Comparison of ENCODE assay signal across 1 cellular context in the genomic region with DNA sequence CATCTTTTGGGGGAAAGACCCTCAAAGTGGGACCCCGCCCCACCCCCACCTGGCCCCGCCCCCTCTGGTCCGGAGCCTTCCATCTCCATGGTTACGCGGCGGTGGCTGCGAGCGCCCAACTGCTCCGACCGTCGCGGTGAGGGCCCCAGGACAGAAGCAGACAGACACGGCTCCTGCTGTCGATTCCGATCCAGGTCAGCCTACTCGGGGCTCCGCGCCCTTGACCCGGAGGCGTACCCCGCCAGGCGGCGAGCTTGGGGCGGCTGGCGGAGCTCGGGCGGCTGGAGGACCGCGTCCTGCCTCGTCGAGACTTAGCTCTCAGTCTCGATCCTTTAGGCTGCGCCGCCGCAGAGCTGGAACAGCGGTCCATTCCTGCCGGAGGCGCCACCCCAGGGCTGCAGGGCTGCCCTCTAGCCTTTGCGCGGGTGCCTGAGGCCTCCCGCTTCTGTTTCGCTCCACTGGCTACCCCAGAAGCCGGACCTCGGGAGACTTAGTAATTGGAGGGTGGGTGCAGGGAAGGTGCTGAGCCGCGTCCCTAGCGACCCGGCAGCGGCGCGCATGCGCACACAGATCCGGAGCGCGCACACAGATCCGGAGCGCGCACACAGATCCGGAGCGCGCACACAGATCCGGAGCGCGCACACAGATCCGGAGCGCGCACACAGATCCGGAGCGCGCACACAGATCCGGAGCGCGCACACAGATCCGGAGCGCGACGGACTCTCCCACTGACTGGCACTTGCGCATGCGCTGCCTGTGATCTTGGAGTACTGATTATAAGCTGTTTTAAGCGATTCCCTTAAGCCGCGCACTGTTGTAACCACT.
A peak's percentile ranks its signal among the peaks of the same experiment; 100 is the strongest.
TF ChIP-seq lines count a peak whose summit lies in the region.

A gene with protein sequence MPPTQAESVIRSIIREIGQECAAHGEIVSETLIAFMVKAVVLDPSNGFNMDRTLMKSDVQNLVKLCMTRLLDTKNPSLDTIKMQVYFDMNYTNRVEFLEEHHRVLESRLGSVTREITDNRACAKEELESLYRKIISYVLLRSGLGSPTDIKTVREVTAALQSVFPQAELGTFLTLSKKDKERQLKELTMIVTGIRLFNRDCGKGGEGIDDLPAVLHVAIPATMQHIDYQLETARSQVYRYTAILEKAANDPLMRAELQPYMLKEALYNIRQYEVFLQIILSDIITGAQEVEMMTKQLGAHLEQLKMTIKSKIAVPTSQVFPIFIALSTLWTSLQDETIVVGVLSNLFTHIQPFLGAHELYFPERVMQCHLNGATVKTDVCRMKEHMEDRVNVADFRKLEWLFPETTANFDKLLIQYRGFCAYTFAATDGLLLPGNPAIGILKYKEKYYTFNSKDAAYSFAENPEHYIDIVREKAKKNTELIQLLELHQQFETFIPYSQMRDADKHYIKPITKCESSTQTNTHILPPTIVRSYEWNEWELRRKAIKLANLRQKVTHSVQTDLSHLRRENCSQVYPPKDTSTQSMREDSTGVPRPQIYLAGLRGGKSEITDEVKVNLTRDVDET (plus strand): TSS at position 77 of the 825 bp plus-strand sequence. CDS start 1,868 bp downstream, outside the sequence.

TF ChIP-seq in HepG2, 621 proteins besides CTCF, POLR2A, EP300 and RAD21 (continued from another document and continues in another):
- TF ChIP-seq, protein P1, sequence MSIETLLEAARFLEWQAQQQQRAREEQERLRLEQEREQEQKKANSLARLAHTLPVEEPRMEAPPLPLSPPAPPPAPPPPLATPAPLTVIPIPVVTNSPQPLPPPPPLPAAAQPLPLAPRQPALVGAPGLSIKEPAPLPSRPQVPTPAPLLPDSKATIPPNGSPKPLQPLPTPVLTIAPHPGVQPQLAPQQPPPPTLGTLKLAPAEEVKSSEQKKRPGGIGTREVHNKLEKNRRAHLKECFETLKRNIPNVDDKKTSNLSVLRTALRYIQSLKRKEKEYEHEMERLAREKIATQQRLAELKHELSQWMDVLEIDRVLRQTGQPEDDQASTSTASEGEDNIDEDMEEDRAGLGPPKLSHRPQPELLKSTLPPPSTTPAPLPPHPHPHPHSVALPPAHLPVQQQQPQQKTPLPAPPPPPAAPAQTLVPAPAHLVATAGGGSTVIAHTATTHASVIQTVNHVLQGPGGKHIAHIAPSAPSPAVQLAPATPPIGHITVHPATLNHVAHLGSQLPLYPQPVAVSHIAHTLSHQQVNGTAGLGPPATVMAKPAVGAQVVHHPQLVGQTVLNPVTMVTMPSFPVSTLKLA (IDR thresholded peaks at IDR 0.05), result no peak
- TF ChIP-seq ELF1 (CRISPR knock-in tag; IDR thresholded peaks at IDR 0.05), result no peak
- TF ChIP-seq JUNB (CRISPR knock-in tag; IDR thresholded peaks at IDR 0.05; ENCODE audit: borderline replicate concordance), result no peak
- TF ChIP-seq, protein P2, sequence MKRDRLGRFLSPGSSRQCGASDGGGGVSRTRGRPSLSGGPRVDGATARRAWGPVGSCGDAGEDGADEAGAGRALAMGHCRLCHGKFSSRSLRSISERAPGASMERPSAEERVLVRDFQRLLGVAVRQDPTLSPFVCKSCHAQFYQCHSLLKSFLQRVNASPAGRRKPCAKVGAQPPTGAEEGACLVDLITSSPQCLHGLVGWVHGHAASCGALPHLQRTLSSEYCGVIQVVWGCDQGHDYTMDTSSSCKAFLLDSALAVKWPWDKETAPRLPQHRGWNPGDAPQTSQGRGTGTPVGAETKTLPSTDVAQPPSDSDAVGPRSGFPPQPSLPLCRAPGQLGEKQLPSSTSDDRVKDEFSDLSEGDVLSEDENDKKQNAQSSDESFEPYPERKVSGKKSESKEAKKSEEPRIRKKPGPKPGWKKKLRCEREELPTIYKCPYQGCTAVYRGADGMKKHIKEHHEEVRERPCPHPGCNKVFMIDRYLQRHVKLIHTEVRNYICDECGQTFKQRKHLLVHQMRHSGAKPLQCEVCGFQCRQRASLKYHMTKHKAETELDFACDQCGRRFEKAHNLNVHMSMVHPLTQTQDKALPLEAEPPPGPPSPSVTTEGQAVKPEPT (CRISPR knock-in tag; IDR thresholded peaks at IDR 0.05; ENCODE audit: low read depth), result 0 out of 2 replicates have a peak, but pooled peaks have one; percentile 42
- peak; percentile 15; the same call in 1 of the 2 replicates for TF ChIP-seq MEIS1 (CRISPR knock-in tag; IDR thresholded peaks at IDR 0.05; ENCODE audit: borderline replicate concordance)
- 0 out of 2 replicates have a peak, but pooled peaks have one; percentile 26 for TF ChIP-seq MEF2D (CRISPR knock-in tag; IDR thresholded peaks at IDR 0.05)
- TF ChIP-seq ZNF850 (CRISPR knock-in tag; conservative IDR thresholded peaks at IDR 0.05), result no peak
- no peak for TF ChIP-seq ZNF10 (CRISPR knock-in tag; IDR thresholded peaks at IDR 0.05; ENCODE audit: borderline replicate concordance, low read depth)
- TF ChIP-seq ZNF761 (CRISPR knock-in tag; conservative IDR thresholded peaks at IDR 0.05), result no peak
- no peak for TF ChIP-seq ZNF263 (CRISPR knock-in tag; IDR thresholded peaks at IDR 0.05)
- TF ChIP-seq AKNA (CRISPR knock-in tag; IDR thresholded peaks at IDR 0.05; ENCODE audit: borderline replicate concordance), result no peak
- no peak for TF ChIP-seq SIX1 (CRISPR knock-in tag; IDR thresholded peaks at IDR 0.05; ENCODE audit: borderline replicate concordance)
- no peak for TF ChIP-seq CBX2 (IDR thresholded peaks at IDR 0.05; ENCODE audit: low read depth, low read length)
- TF ChIP-seq CBX2 (CRISPR knock-in tag; IDR thresholded peaks at IDR 0.05; ENCODE audit: low read depth), result no peak
- no peak for TF ChIP-seq MZF1 (CRISPR knock-in tag; IDR thresholded peaks at IDR 0.05; ENCODE audit: borderline replicate concordance)
- peak; percentile 51; the same call in 1 of the 2 replicates for TF ChIP-seq YEATS4 (CRISPR knock-in tag; IDR thresholded peaks at IDR 0.05; ENCODE audit: borderline replicate concordance)
- no peak for TF ChIP-seq ZBTB7A (CRISPR knock-in tag; IDR thresholded peaks at IDR 0.05)
- no peak for TF ChIP-seq TRIM22 (IDR thresholded peaks at IDR 0.05)
- 0 out of 2 replicates have a peak, but pooled peaks have one; percentile 29 for TF ChIP-seq PRDM15 (CRISPR knock-in tag; IDR thresholded peaks at IDR 0.05)
- TF ChIP-seq NONO (IDR thresholded peaks at IDR 0.05), result no peak
- TF ChIP-seq NONO (CRISPR knock-in tag; conservative IDR thresholded peaks at IDR 0.05), result no peak
- TF ChIP-seq NCOA5 (CRISPR knock-in tag; IDR thresholded peaks at IDR 0.05), result no peak
- TF ChIP-seq ZNF124 (CRISPR knock-in tag; IDR thresholded peaks at IDR 0.05), result no peak
- no peak for TF ChIP-seq PHF20 (CRISPR knock-in tag; IDR thresholded peaks at IDR 0.05)
- no peak for TF ChIP-seq RARA (CRISPR knock-in tag; IDR thresholded peaks at IDR 0.05)
- TF ChIP-seq NFIB (CRISPR knock-in tag; IDR thresholded peaks at IDR 0.05; ENCODE audit: borderline replicate concordance), result no peak
- peak; percentile 64 for TF ChIP-seq RFX1 (IDR thresholded peaks at IDR 0.05)
- no peak for TF ChIP-seq ZMYM2 (CRISPR knock-in tag; IDR thresholded peaks at IDR 0.05)
- TF ChIP-seq ZNF496 (CRISPR knock-in tag; IDR thresholded peaks at IDR 0.05; ENCODE audit: insufficient replicate concordance), result no peak
- TF ChIP-seq, protein P3, sequence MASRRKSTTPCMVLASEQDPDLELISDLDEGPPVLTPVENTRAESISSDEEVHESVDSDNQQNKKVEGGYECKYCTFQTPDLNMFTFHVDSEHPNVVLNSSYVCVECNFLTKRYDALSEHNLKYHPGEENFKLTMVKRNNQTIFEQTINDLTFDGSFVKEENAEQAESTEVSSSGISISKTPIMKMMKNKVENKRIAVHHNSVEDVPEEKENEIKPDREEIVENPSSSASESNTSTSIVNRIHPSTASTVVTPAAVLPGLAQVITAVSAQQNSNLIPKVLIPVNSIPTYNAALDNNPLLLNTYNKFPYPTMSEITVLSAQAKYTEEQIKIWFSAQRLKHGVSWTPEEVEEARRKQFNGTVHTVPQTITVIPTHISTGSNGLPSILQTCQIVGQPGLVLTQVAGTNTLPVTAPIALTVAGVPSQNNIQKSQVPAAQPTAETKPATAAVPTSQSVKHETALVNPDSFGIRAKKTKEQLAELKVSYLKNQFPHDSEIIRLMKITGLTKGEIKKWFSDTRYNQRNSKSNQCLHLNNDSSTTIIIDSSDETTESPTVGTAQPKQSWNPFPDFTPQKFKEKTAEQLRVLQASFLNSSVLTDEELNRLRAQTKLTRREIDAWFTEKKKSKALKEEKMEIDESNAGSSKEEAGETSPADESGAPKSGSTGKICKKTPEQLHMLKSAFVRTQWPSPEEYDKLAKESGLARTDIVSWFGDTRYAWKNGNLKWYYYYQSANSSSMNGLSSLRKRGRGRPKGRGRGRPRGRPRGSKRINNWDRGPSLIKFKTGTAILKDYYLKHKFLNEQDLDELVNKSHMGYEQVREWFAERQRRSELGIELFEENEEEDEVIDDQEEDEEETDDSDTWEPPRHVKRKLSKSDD (CRISPR knock-in tag; IDR thresholded peaks at IDR 0.05; ENCODE audit: low read depth), result no peak
- no peak for TF ChIP-seq ZNF691 (CRISPR knock-in tag; IDR thresholded peaks at IDR 0.05; ENCODE audit: borderline replicate concordance, low read depth)
- no peak for TF ChIP-seq ZSCAN20 (CRISPR knock-in tag; IDR thresholded peaks at IDR 0.05; ENCODE audit: borderline replicate concordance)
- TF ChIP-seq, protein P4, sequence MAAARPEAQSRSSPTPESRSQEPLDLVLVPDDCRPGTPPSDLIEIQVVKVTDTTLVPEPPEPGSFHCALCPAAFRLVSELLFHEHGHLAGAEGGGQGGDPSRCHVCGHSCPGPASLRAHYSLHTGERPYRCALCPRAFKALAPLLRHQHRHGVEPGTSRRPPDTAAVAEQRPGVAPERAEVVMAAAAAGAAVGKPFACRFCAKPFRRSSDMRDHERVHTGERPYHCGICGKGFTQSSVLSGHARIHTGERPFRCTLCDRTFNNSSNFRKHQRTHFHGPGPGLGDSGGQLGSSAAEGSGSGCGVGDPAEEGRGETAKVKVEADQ (CRISPR knock-in tag; IDR thresholded peaks at IDR 0.05; ENCODE audit: borderline replicate concordance), result no peak
- no peak for TF ChIP-seq ZNF550 (CRISPR knock-in tag; IDR thresholded peaks at IDR 0.05; ENCODE audit: borderline replicate concordance)
